8 cellular contexts compared by ENCODE assay signal in the genomic region with DNA sequence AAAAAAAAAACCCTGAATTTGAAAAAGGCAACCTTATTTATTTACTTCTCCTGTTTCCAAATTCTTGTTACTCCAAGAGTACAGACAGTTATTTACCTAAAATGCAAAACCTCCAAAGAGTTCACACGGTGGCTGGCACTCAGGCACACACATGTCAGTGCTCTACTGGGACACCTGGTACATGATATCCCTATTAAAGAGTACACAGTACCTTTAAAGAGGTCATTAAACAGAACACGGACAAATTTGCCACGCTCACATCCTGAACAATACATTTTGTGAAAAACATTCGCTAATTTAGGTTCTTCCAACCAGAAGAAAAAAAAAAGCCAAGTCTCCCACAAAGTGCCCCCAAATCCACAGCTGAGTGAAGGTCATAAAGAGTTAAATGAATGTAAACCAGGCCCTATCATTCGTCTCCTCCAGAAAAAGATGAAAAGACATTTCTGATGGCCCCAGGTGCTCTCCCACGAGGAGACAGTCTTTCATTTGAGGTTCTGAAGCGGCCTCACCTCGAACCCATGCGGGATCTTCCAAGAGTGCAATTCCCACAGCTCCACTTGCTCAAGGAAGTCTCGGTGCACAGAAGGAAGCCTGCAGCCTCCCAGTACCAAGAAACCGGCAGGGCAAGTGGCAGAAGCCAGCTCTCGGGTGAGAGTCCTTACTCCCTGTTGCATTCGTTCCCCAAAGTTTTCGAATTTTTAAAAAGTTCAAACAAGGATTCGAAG. TPM values are rescaled to one million over a fixed set of nuclear protein-coding genes. Genes with fewer than 3 reads are reported as not detected.
DNase-seq lines count a peak whose midpoint lies in the region; ATAC-seq and TF ChIP-seq lines count a peak whose summit lies in the region.

No MANE protein-coding gene starts in this region.

- peak overlapping the region; percentile 64 for H3K4me3 ChIP-seq in cardiac muscle cell
- H3K4me3 ChIP-seq in dorsolateral prefrontal cortex: peak overlapping the region; percentile 55 to 94 (median 79)
- peak overlapping the region; percentile 42 for H3K4me3 ChIP-seq in mucosa of stomach (ENCODE audit: low read length)

- H3K27me3 ChIP-seq in cardiac muscle cell (no peaks in the 10 kb centered on the region), dorsolateral prefrontal cortex (no peaks in the 10 kb centered on the region), mucosa of stomach (ENCODE audit: control insufficient read depth, insufficient read depth, low read length) (no peaks in the 10 kb centered on the region)

- H3K4me1 ChIP-seq in cardiac muscle cell (ENCODE audit: low read depth): peaks cover 10% of the 10 kb centered on the region
- peaks cover 7% of the 10 kb centered on the region for H3K4me1 ChIP-seq in mucosa of stomach (ENCODE audit: control insufficient read depth, insufficient read depth, low read length)

- H3K27ac ChIP-seq in cardiac muscle cell (peak overlapping the region; percentile 90), dorsolateral prefrontal cortex (peak overlapping the region in 49 of 59 donors; percentile 44 to 92 (median 80))

- no peaks in the 10 kb centered on the region for H3K36me3 ChIP-seq in cardiac muscle cell
- H3K36me3 ChIP-seq in mucosa of stomach (ENCODE audit: control insufficient read depth, insufficient read depth, low read length): no peaks in the 10 kb centered on the region

- no peak for TF ChIP-seq CTCF in cardiac muscle cell (IDR thresholded peaks at IDR 0.05; ENCODE audit: low read depth, low read length)
- no peak for TF ChIP-seq CTCF in dorsolateral prefrontal cortex (IDR thresholded peaks at IDR 0.05 in 54 of 56, conservative IDR thresholded peaks at IDR 0.05 in 2 of 56; ENCODE audit: low read depth in 1 of 56, partially characterized antibody in 56 of 56)

- DNase-seq in cardiac muscle cell (ENCODE audit: low read depth in 1 of 2, low spot score in 1 of 2) (peak in 1 of 2 donors; percentile 58), Right ventricle myocardium inferior (ENCODE audit: missing footprints) (no peak), RPMI8226 (peak; percentile 41), dorsolateral prefrontal cortex (no peak), NOMO-1 treated with DMSO at 0.1 percent for 48 hours (lab: John Stamatoyannopoulos, UW; ENCODE audit: unreplicated experiment) (no peak)

- ATAC-seq in Right ventricle myocardium inferior: no peak
- ATAC-seq in GM21526 (IDR thresholded peaks at IDR 0.05; ENCODE audit: low FRiP score, unreplicated experiment): no peak
- no peak for ATAC-seq in GM19397 (IDR thresholded peaks at IDR 0.05; ENCODE audit: unreplicated experiment)

- intact Hi-C loops in Right ventricle myocardium inferior (cut with DNase I): no loop called here
- intact Hi-C loops in dorsolateral prefrontal cortex (cut with DNase I): loop anchor here in 1 of 2 donors (2.0 kb wide), 1 partner anchor 100 kb away; no protein-coding TSS in a partner anchor

- H3K9ac ChIP-seq in mucosa of stomach (ENCODE audit: low read length): peak overlapping the region; percentile 92

- H3K9me3 ChIP-seq in cardiac muscle cell (ENCODE audit: low read depth) (no peaks in the 10 kb centered on the region), mucosa of stomach (ENCODE audit: control insufficient read depth, low read length) (no peaks in the 10 kb centered on the region)

RNA-seq across cellular contexts. Expression of gene ERN1, which starts 1.0 kb away (rescaled TPM):
- 6.6 and 8.9 TPM in 2 replicates for total RNA-seq in cardiac muscle cell
- 12.4 and 17.9 TPM in 2 replicates for polyA plus RNA-seq in cardiac muscle cell
- 7.1 TPM for total RNA-seq in Right ventricle myocardium inferior
- 10 to 100 TPM in 50 of 120 experiments, 1 to 10 TPM in 70; 5.1 to 20.0 (median 9.3) TPM for total RNA-seq in dorsolateral prefrontal cortex
